Comparison of ENCODE assay signal across 9 cellular contexts in the genomic region with DNA sequence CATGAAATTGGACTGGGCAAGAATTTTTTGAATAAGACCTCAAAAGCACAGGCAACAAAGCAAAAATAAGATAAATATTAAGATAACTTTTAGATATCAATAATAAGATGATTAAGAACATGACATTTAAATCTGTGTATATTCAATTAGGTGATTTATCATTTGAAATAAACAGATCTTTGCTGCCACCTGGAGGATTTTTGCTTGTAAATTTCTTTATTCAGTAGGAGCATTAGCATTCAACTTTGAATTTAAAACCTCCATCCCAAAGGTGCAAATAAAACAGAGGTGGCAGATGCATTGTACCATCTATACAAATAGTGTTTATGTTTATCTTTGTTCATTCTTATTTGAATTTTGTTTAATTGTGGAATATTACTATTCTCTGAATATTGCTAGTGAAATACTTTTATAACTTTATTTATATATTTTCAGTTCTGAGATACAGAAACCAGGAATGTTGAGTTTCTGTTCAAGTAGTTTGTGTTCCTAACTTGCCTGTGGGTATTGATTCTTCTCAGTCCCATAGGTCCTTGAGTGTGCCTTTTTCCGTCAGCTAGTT. TPM values are rescaled to one million over a fixed set of nuclear protein-coding genes. Genes with fewer than 3 reads are reported as not detected.
DNase-seq lines count a peak whose midpoint lies in the region; ATAC-seq, FAIRE-seq and TF ChIP-seq lines count a peak whose summit lies in the region.
"Had no signal": no experiment of that assay in that cellular context is flagged by ENCODE, and none has a peak within 500 bp of the region (broad histone marks: within the 10 kb centered on the region; RNA-seq: fewer than 3 reads in every experiment).

No MANE protein-coding gene starts in this region.

- H3K4me1 Mint-ChIP-seq in activated CD4-positive, alpha-beta memory T cell treated with anti-CD3 and anti-CD28 coated beads, Interleukin-2, amount 10 ng/mL, durations not matched to agents 7 days and 5 days: no peaks in the 10 kb centered on the region
- H3K4me1 Mint-ChIP-seq: central memory CD8-positive, alpha-beta T cell had no signal

- ATAC-seq in HG02870 (IDR thresholded peaks at IDR 0.05; ENCODE audit: unreplicated experiment) (no peak), HG03139 (IDR thresholded peaks at IDR 0.05; ENCODE audit: unreplicated experiment) (no peak)

- POLR2A ChIA-PET in AG04450 (lab: Yijun Ruan, JAX): interaction anchor here (0.6 kb wide), 1 partner anchor 97 kb away, joined by 4 read pairs; no protein-coding TSS in a partner anchor
- POLR2A ChIA-PET in activated CD4-positive, alpha-beta memory T cell treated with anti-CD3 and anti-CD28 coated beads, Interleukin-2, amount 10 ng/mL, durations not matched to agents 7 days and 5 days (lab: Charles Lee): no interaction called here

- H3K36me3 ChIP-seq in ascending aorta: peaks cover 13 to 33% of the 10 kb centered on the region in 2 donors

- no peaks in the 10 kb centered on the region for H3K4me1 ChIP-seq in ascending aorta

- H3K36me3 Mint-ChIP-seq in activated CD4-positive, alpha-beta memory T cell treated with anti-CD3 and anti-CD28 coated beads, Interleukin-2, amount 10 ng/mL, durations not matched to agents 7 days and 5 days (ENCODE audit: low read depth): peaks cover 10% of the 10 kb centered on the region

- H3K4me3 ChIP-seq in AG04450 (ENCODE audit: low read depth, low read length): no peak overlapping the region
- no peak overlapping the region for H3K4me3 ChIP-seq in ascending aorta

- CTCF ChIA-PET in AG04450 (lab: Charles Lee): interaction anchor here (1.1 to 2.2 kb wide), 2 partner anchors 9 to 60 kb away, joined by 4 to 10 read pairs; no protein-coding TSS in a partner anchor
- CTCF ChIA-PET in activated CD4-positive, alpha-beta memory T cell treated with anti-CD3 and anti-CD28 coated beads, Interleukin-2, amount 10 ng/mL, durations not matched to agents 7 days and 5 days (lab: Charles Lee): interaction anchor here (1.1 kb wide), 1 partner anchor 11 kb away, joined by 4 read pairs; no protein-coding TSS in a partner anchor

- intact Hi-C loops in ascending aorta (cut with DNase I): loop anchor here (5.0 kb wide), 1 partner anchor 624 kb away; no protein-coding TSS in a partner anchor

- H3K4me3 Mint-ChIP-seq in activated CD4-positive, alpha-beta memory T cell treated with anti-CD3 and anti-CD28 coated beads, Interleukin-2, amount 10 ng/mL, durations not matched to agents 7 days and 5 days: no peak overlapping the region
- H3K4me3 Mint-ChIP-seq: central memory CD8-positive, alpha-beta T cell had no signal

- DNase-seq in AG04450 (ENCODE audit: low read depth, low spot score) (no peak), NCI-H2029 treated with DMSO at 0.1 percent for 48 hours (lab: John Stamatoyannopoulos, UW) (peak; percentile 4), ascending aorta (ENCODE audit: low spot score in 2 of 2) (no peak), inferior parietal cortex (ENCODE audit: extremely low spot score) (peak; percentile 83)
- no peak for DNase-seq in activated CD4-positive, alpha-beta memory T cell treated with anti-CD3 and anti-CD28 coated beads, Interleukin-2, amount 10 ng/mL, durations not matched to agents 7 days and 5 days

- peak; percentile 96 for FAIRE-seq in G401.6 (lab: Jason Lieb, UNC)

- H3K27me3 Mint-ChIP-seq in activated CD4-positive, alpha-beta memory T cell treated with anti-CD3 and anti-CD28 coated beads, Interleukin-2, amount 10 ng/mL, durations not matched to agents 7 days and 5 days: no peaks in the 10 kb centered on the region
- H3K27me3 Mint-ChIP-seq: central memory CD8-positive, alpha-beta T cell had no signal

- TF ChIP-seq CTCF in AG04450 (IDR thresholded peaks at IDR 0.05; ENCODE audit: low read depth, low read length) (peak; percentile 50), ascending aorta (IDR thresholded peaks at IDR 0.05) (peak in 2 of 3 experiments; percentile 37 to 52)

- no peak overlapping the region for H3K27ac Mint-ChIP-seq in activated CD4-positive, alpha-beta memory T cell treated with anti-CD3 and anti-CD28 coated beads, Interleukin-2, amount 10 ng/mL, durations not matched to agents 7 days and 5 days

- H3K27me3 ChIP-seq in AG04450 (ENCODE audit: control insufficient read depth, insufficient read depth, low read length) (no peaks in the 10 kb centered on the region), ascending aorta (no peaks in the 10 kb centered on the region)

- H3K9me3 Mint-ChIP-seq in activated CD4-positive, alpha-beta memory T cell treated with anti-CD3 and anti-CD28 coated beads, Interleukin-2, amount 10 ng/mL, durations not matched to agents 7 days and 5 days: peaks cover 3% of the 10 kb centered on the region
- H3K9me3 Mint-ChIP-seq: central memory CD8-positive, alpha-beta T cell had no signal

- H3K27ac ChIP-seq in AG04450 (ENCODE audit: low read depth, low read length) (no peak overlapping the region), ascending aorta (no peak overlapping the region)

- H3K9me3 ChIP-seq in AG04450 (ENCODE audit: control insufficient read depth, insufficient read depth, low read length) (no peaks in the 10 kb centered on the region), ascending aorta (no peaks in the 10 kb centered on the region)

RNA-seq across cellular contexts. Expression of a gene that starts 20.9 kb away (rescaled TPM):
- polyA plus RNA-seq in AG04450 (2011; rRNA removed): 32.6 and 48.6 TPM in 2 replicates
- 18.6 and 35.4 TPM in 2 replicates for polyA minus RNA-seq in AG04450 (2011; rRNA and poly(A)+ RNA removed)
- total RNA-seq in ascending aorta: 8.6 TPM
- total RNA-seq in activated CD4-positive, alpha-beta memory T cell treated with anti-CD3 and anti-CD28 coated beads, Interleukin-2, amount 10 ng/mL, durations not matched to agents 7 days and 5 days: 10 to 100 TPM; 27.2 to 29.2 TPM

Comparison
In these comparisons a context has a peak if more than half of its experiments do, and no peak if none do; other contexts are left out.
1. DNase-seq: peak in NCI-H2029 treated with DMSO at 0.1 percent for 48 hours (single experiment) and inferior parietal cortex (single experiment); none in AG04450 (single experiment), ascending aorta (0 of 2) and activated CD4-positive, alpha-beta memory T cell treated with anti-CD3 and anti-CD28 coated beads, Interleukin-2, amount 10 ng/mL, durations not matched to agents 7 days and 5 days (single experiment).